In genomic region chr9:120936011-120936763, GRCh38 we compare ENCODE assay signal across 7 cellular contexts. TPM values are rescaled to one million over a fixed set of nuclear protein-coding genes. Genes with fewer than 3 reads are reported as not detected.
DNase-seq lines count a peak whose midpoint lies in the region; ATAC-seq and TF ChIP-seq lines count a peak whose summit lies in the region.

No MANE protein-coding gene starts in this region.

- CTCF ChIA-PET in activated CD4-positive, alpha-beta memory T cell treated with anti-CD3 and anti-CD28 coated beads for 36 hours (lab: Charles Lee) = interaction anchor here (0.6 to 6.3 kb wide), 22 partner anchors 10 to 180 kb away, joined by 3 to 76 read pairs (median 5); partner anchors contain the start of genes PSMD5 and TRAF1

- no peaks in the 10 kb centered on the region for H3K27me3 Mint-ChIP-seq in activated CD4-positive, alpha-beta memory T cell treated with anti-CD3 and anti-CD28 coated beads for 36 hours

- POLR2A ChIA-PET in activated CD4-positive, alpha-beta memory T cell treated with anti-CD3 and anti-CD28 coated beads for 36 hours (lab: Charles Lee) = interaction anchor here (0.7 to 10.5 kb wide), 3 partner anchors 13 to 68 kb away, joined by 3 to 124 read pairs (median 3); no protein-coding TSS in a partner anchor

- H3K4me1 ChIP-seq in lower lobe of right lung = peaks cover 67% of the 10 kb centered on the region

- peak; percentile 88 for DNase-seq in NCI-H774 (lab: John Stamatoyannopoulos, UW)
- peak; percentile 94 for DNase-seq in activated CD4-positive, alpha-beta memory T cell treated with anti-CD3 and anti-CD28 coated beads for 36 hours
- DNase-seq in dermis microvascular lymphatic vessel endothelial cell (ENCODE audit: low read depth in 2 of 2) = peak; percentile 75 to 92
- peak; percentile 95 for DNase-seq in lower lobe of right lung
- peak; percentile 80 to 94 (median 82) for DNase-seq in stimulated activated CD4-positive, alpha-beta T cell treated with anti-CD3 and anti-CD28 coated beads, TNF-alpha, amount 100 ng/mL, for 24 hours (ENCODE audit: low read depth in 3 of 3)

- H3K36me3 ChIP-seq in lower lobe of right lung = no peaks in the 10 kb centered on the region

- H3K27ac ChIP-seq in lower lobe of right lung = peak overlapping the region; percentile 66

- H3K4me3 ChIP-seq in lower lobe of right lung = peak overlapping the region; percentile 7

- ATAC-seq in HG03442 (IDR thresholded peaks at IDR 0.05; ENCODE audit: unreplicated experiment) (peak; percentile 39), lower lobe of right lung (peak; percentile 92 to 94)

- no peaks in the 10 kb centered on the region for H3K36me3 Mint-ChIP-seq in activated CD4-positive, alpha-beta memory T cell treated with anti-CD3 and anti-CD28 coated beads for 36 hours

- no peaks in the 10 kb centered on the region for H3K9me3 Mint-ChIP-seq in activated CD4-positive, alpha-beta memory T cell treated with anti-CD3 and anti-CD28 coated beads for 36 hours

- peak overlapping the region; percentile 99 for H3K27ac Mint-ChIP-seq in activated CD4-positive, alpha-beta memory T cell treated with anti-CD3 and anti-CD28 coated beads for 36 hours

- peak; percentile 94 for TF ChIP-seq CTCF in lower lobe of right lung (IDR thresholded peaks at IDR 0.05)

- peak; percentile 17 for TF ChIP-seq POLR2A in GM15510 (IDR thresholded peaks at IDR 0.05; ENCODE audit: borderline replicate concordance, extremely low read depth, insufficient read length)

- H3K4me1 Mint-ChIP-seq in activated CD4-positive, alpha-beta memory T cell treated with anti-CD3 and anti-CD28 coated beads for 36 hours (ENCODE audit: low read depth) = peaks cover 62% of the 10 kb centered on the region

- no peaks in the 10 kb centered on the region for H3K9me3 ChIP-seq in lower lobe of right lung

- intact Hi-C loops in activated CD4-positive, alpha-beta memory T cell treated with anti-CD3 and anti-CD28 coated beads for 36 hours (cut with micrococcal nuclease) = loop anchor here (1.0 kb wide), 6 partner anchors 10 to 180 kb away; partner anchors contain the start of genes FBXW2 and TRAF1
- intact Hi-C loops in lower lobe of right lung (cut with DNase I) = no loop called here

- H3K27me3 ChIP-seq in lower lobe of right lung (ENCODE audit: low read depth) = no peaks in the 10 kb centered on the region

- H3K4me3 Mint-ChIP-seq in activated CD4-positive, alpha-beta memory T cell treated with anti-CD3 and anti-CD28 coated beads for 36 hours = peak overlapping the region; percentile 48

RNA-seq across cellular contexts. Expression of gene TRAF1, which starts 9.6 kb away (rescaled TPM):
- 100 to 1,000 TPM; 124 TPM for total RNA-seq in activated CD4-positive, alpha-beta memory T cell treated with anti-CD3 and anti-CD28 coated beads for 36 hours
- total RNA-seq in dermis microvascular lymphatic vessel endothelial cell (0.51 and 1.2 TPM in 2 replicates), lower lobe of right lung (5.8 TPM)

RNA-seq across cellular contexts. Expression of gene PHF19, which starts 59.2 kb away (rescaled TPM):
- 100 to 1,000 TPM; 183 to 189 TPM for total RNA-seq in activated CD4-positive, alpha-beta memory T cell treated with anti-CD3 and anti-CD28 coated beads for 36 hours
- total RNA-seq in dermis microvascular lymphatic vessel endothelial cell = 19.5 and 32.1 TPM in 2 replicates
- 24.4 TPM for total RNA-seq in lower lobe of right lung

Comparison
In these comparisons a context has a peak if more than half of its experiments do, and no peak if none do; other contexts are left out.
1. Peak in every context shown above with its lines: DNase-seq, ATAC-seq, H3K4me3 ChIP-seq and H3K27ac ChIP-seq.
2. RNA of gene TRAF1, which starts 9.6 kb away (total RNA-seq): 124 TPM in activated CD4-positive, alpha-beta memory T cell treated with anti-CD3 and anti-CD28 coated beads for 36 hours; 5.8 TPM in lower lobe of right lung (single experiment) and 0.51 to 1.2 TPM in dermis microvascular lymphatic vessel endothelial cell; every median in the first group is over 10 times any median in the second.